ENCODE assay signal across 8 cellular contexts in the genomic region with DNA sequence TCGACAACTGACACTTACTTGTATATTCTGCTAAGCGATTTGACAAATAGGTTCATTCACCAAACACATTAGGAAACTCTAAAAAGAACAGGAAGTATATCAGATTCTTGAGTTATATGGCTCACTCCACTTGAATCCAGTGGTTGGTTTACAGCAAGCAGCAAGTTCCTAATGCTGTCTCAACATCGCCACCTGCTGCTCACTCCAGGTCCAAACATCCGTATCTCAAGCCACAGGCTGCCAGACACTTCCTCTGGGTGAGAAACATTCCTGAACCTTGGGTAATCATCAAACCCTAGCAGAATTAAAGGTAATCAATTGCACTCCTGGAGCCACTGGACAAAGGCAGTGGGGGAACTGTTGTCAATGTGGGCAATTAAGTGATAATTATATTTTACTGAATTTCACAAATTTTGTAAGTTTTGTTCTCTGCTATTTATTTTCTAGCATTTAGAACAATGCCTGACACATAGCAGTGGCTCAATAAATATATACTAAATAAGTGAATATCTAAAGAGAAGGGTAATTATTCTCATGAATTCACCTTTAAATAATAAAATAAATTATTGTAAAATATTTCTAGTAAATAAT.
DNase-seq lines count a peak whose midpoint lies in the region; ATAC-seq and TF ChIP-seq lines count a peak whose summit lies in the region.

No MANE protein-coding gene starts in this region.

- TF ChIP-seq EP300 in suprapubic skin (IDR thresholded peaks at IDR 0.05): no peak

- no peak overlapping the region for H3K4me2 ChIP-seq in DND-41 (ENCODE audit: insufficient read depth, low read length)

- H3K27ac ChIP-seq in DND-41 (ENCODE audit: low read length): no peak overlapping the region
- H3K27ac ChIP-seq in suprapubic skin: no peak overlapping the region

- H4K20me1 ChIP-seq in DND-41 (ENCODE audit: insufficient read depth, low read length): no peaks in the 10 kb centered on the region

- no peaks in the 10 kb centered on the region for H3K79me2 ChIP-seq in DND-41 (ENCODE audit: insufficient read depth, low read length)

- peak overlapping the region; percentile 31; the same call in 1 of the 2 replicates for H2AFZ ChIP-seq in DND-41 (ENCODE audit: low read depth, low read length)

- TF ChIP-seq CTCF in DND-41 (IDR thresholded peaks at IDR 0.05; ENCODE audit: borderline replicate concordance, extremely low read depth, low read length, poor library complexity, severe bottlenecking): peak; percentile 94
- TF ChIP-seq CTCF in suprapubic skin (IDR thresholded peaks at IDR 0.05): peak; percentile 59 to 65

- peak; percentile 99 for ATAC-seq in DND-41 (ENCODE audit: insufficient read depth, low read depth)
- ATAC-seq in GM21619 (IDR thresholded peaks at IDR 0.05; ENCODE audit: unreplicated experiment): peak; percentile 93

- H3K9me3 ChIP-seq in DND-41 (ENCODE audit: insufficient read depth, low read length, severe bottlenecking) (no peaks in the 10 kb centered on the region), suprapubic skin (no peaks in the 10 kb centered on the region)

- H3K4me3 ChIP-seq in DND-41 (ENCODE audit: low read depth in 1 of 2, low read length in 2 of 2) (no peak overlapping the region), suprapubic skin (no peak overlapping the region)
- no peak overlapping the region for H3K4me3 ChIP-seq in Jurkat, Clone E6-1 (ENCODE audit: low read length)

- peaks cover 14% of the 10 kb centered on the region for H3K27me3 ChIP-seq in DND-41 (ENCODE audit: insufficient read depth, low read length, poor library complexity)
- no peaks in the 10 kb centered on the region for H3K27me3 ChIP-seq in suprapubic skin

- no peaks in the 10 kb centered on the region for H3K4me1 ChIP-seq in DND-41 (ENCODE audit: insufficient read depth, low read length)
- no peaks in the 10 kb centered on the region for H3K4me1 ChIP-seq in suprapubic skin

- TF ChIP-seq POLR2A in suprapubic skin (IDR thresholded peaks at IDR 0.05): no peak

- no peak overlapping the region for H3K9ac ChIP-seq in DND-41 (ENCODE audit: low read depth, low read length)

- WGBS in suprapubic skin: 31% methylated on average over 4 of the region's 4 CpGs

- DNase-seq in DND-41: peak; percentile 78
- DNase-seq in Jurkat, Clone E6-1 (ENCODE audit: low read depth, low spot score): peak; percentile 69
- peak; percentile 89 for DNase-seq in RKO (ENCODE audit: low spot score)
- DNase-seq in activated T-helper 1 cell treated with Interleukin-2 at 50 U/mL for 16 hours (ENCODE audit: low read depth): peak; percentile 26
- DNase-seq in fibroblast of the conjunctiva (ENCODE audit: low read depth): peak; percentile 77
- peak; percentile 55 for DNase-seq in non-pigmented ciliary epithelial cell (ENCODE audit: low read depth)
- peak; percentile 79 to 80 for DNase-seq in suprapubic skin (ENCODE audit: low spot score in 2 of 2)

- H3K36me3 ChIP-seq in DND-41 (ENCODE audit: insufficient read depth, low read length) (no peaks in the 10 kb centered on the region), suprapubic skin (no peaks in the 10 kb centered on the region)

Comparison
In these comparisons a context has a peak if more than half of its experiments do, and no peak if none do; other contexts are left out.
1. DNase-seq: peak in every context shown above with its lines; median percentile 89 in RKO; 80 in suprapubic skin; 78 in DND-41; 77 in fibroblast of the conjunctiva; 69 in Jurkat, Clone E6-1; 55 in non-pigmented ciliary epithelial cell; 26 in activated T-helper 1 cell treated with Interleukin-2 at 50 U/mL for 16 hours.